Comparison of ENCODE assay signal across 17 cellular contexts in genomic region chr6:85462673-85463072, GRCh38. TPM values are rescaled to one million over a fixed set of nuclear protein-coding genes. Genes with fewer than 3 reads are reported as not detected.
A peak's percentile ranks its signal among the peaks of the same experiment; 100 is the strongest.
DNase-seq lines count a peak whose midpoint lies in the region; ATAC-seq and TF ChIP-seq lines count a peak whose summit lies in the region.
"Had no signal": no experiment of that assay in that cellular context is flagged by ENCODE, and none has a peak within 500 bp of the region (broad histone marks: within the 10 kb centered on the region; RNA-seq: fewer than 3 reads in every experiment).

No MANE protein-coding gene starts in this region.

- CTCF ChIA-PET in Calu3 (lab: Charles Lee) = interaction anchor here (0.9 to 2.6 kb wide), 2 partner anchors 58 to 102 kb away, joined by 3 to 7 read pairs; no protein-coding TSS in a partner anchor

- BruUV-seq in Calu3 (replicated peaks; lab: Mats Ljungman, UMichigan) = no TSS peak

- H2AFZ ChIP-seq in ACC112 (ENCODE audit: low read length, unreplicated experiment) = no peak overlapping the region

- no peak for DNase-seq in Calu3
- DNase-seq in activated T-helper 2 cell treated with anti-CD3 and anti-CD28 coated beads, Interferon-gamma antibody, Interleukin-2, Interleukin-4, amounts not matched to agents 10 μg/mL and 5 μg/mL and 100 μg/mL, durations not matched to agents 14 hours and 24 hours and 36 hours (ENCODE audit: low spot score) = no peak
- DNase-seq in medulla oblongata (ENCODE audit: extremely low spot score) = peak; percentile 42
- DNase-seq in DMS79 (lab: John Stamatoyannopoulos, UW) = no peak
- no peak for DNase-seq in AG08396 (ENCODE audit: low spot score)
- DNase-seq: effector memory CD4-positive, alpha-beta T cell; glutamatergic neuron; Karpas-422; kidney; NCI-H2029 treated with DMSO at 0.1 percent for 48 hours; NCI-H748 treated with DMSO at 0.1 percent for 48 hours; stimulated activated CD4-positive, alpha-beta T cell treated with anti-CD3 and anti-CD28 coated beads, Interleukin-4, amount 100 ng/mL, for 24 hours; stimulated activated naive CD4-positive, alpha-beta T cell had no signal

- intact Hi-C loops in Calu3 (cut with micrococcal nuclease; ENCODE audit: unreplicated experiment) = no loop called here
- intact Hi-C loops in activated T-helper 2 cell treated with anti-CD3 and anti-CD28 coated beads, Interferon-gamma antibody, Interleukin-2, Interleukin-4, amounts not matched to agents 10 μg/mL and 5 μg/mL and 100 μg/mL, durations not matched to agents 14 hours and 24 hours and 36 hours (cut with micrococcal nuclease) = no loop called here

- H3K4me1 ChIP-seq in ACC112 (ENCODE audit: control insufficient read depth, insufficient read depth, low read length, unreplicated experiment) = peaks cover 93% of the 10 kb centered on the region

- H3K9me3 Mint-ChIP-seq in Calu3 (ENCODE audit: low read depth, unreplicated experiment) = no peaks in the 10 kb centered on the region
- H3K9me3 Mint-ChIP-seq in activated T-helper 2 cell treated with anti-CD3 and anti-CD28 coated beads, Interferon-gamma antibody, Interleukin-2, Interleukin-4, amounts not matched to agents 10 μg/mL and 5 μg/mL and 100 μg/mL, durations not matched to agents 14 hours and 24 hours and 36 hours = no peaks in the 10 kb centered on the region

- H3K4me3 Mint-ChIP-seq in Calu3 (ENCODE audit: low read depth, unreplicated experiment) = no peak overlapping the region
- H3K4me3 Mint-ChIP-seq in activated T-helper 2 cell treated with anti-CD3 and anti-CD28 coated beads, Interferon-gamma antibody, Interleukin-2, Interleukin-4, amounts not matched to agents 10 μg/mL and 5 μg/mL and 100 μg/mL, durations not matched to agents 14 hours and 24 hours and 36 hours (ENCODE audit: low read depth) = no peak overlapping the region

- H3K4me1 Mint-ChIP-seq in Calu3 (ENCODE audit: low read depth, unreplicated experiment) = peaks cover 79% of the 10 kb centered on the region
- H3K4me1 Mint-ChIP-seq in activated T-helper 2 cell treated with anti-CD3 and anti-CD28 coated beads, Interferon-gamma antibody, Interleukin-2, Interleukin-4, amounts not matched to agents 10 μg/mL and 5 μg/mL and 100 μg/mL, durations not matched to agents 14 hours and 24 hours and 36 hours (ENCODE audit: low read depth) = peaks cover 81% of the 10 kb centered on the region

- H3K79me2 ChIP-seq in ACC112 (ENCODE audit: control insufficient read depth, insufficient read depth, low read length, unreplicated experiment) = peaks cover 66% of the 10 kb centered on the region

- H3K4me3 ChIP-seq in ACC112 (ENCODE audit: low read depth, low read length) = peak overlapping the region; percentile 16; the same call in 1 of the 2 replicates
- H3K4me3 ChIP-seq: right atrium auricular region had no signal

- H3K36me3 ChIP-seq in ACC112 (ENCODE audit: insufficient read depth, low read length) = peaks cover 15% of the 10 kb centered on the region
- H3K36me3 ChIP-seq: right atrium auricular region had no signal

- TF ChIP-seq CTCF in Calu3 (IDR thresholded peaks at IDR 0.05; ENCODE audit: unreplicated experiment) = no peak

- H3K27me3 Mint-ChIP-seq in Calu3 (ENCODE audit: unreplicated experiment) = no peaks in the 10 kb centered on the region
- no peaks in the 10 kb centered on the region for H3K27me3 Mint-ChIP-seq in activated T-helper 2 cell treated with anti-CD3 and anti-CD28 coated beads, Interferon-gamma antibody, Interleukin-2, Interleukin-4, amounts not matched to agents 10 μg/mL and 5 μg/mL and 100 μg/mL, durations not matched to agents 14 hours and 24 hours and 36 hours (ENCODE audit: low read depth)

- H3K36me3 Mint-ChIP-seq in Calu3 (ENCODE audit: insufficient read depth, unreplicated experiment) = peaks cover 21% of the 10 kb centered on the region
- H3K36me3 Mint-ChIP-seq in activated T-helper 2 cell treated with anti-CD3 and anti-CD28 coated beads, Interferon-gamma antibody, Interleukin-2, Interleukin-4, amounts not matched to agents 10 μg/mL and 5 μg/mL and 100 μg/mL, durations not matched to agents 14 hours and 24 hours and 36 hours (ENCODE audit: low read depth) = peaks cover 23% of the 10 kb centered on the region

- peak overlapping the region; percentile 87 for H3K27ac Mint-ChIP-seq in Calu3 (ENCODE audit: unreplicated experiment)
- peak overlapping the region; percentile 93 for H3K27ac Mint-ChIP-seq in activated T-helper 2 cell treated with anti-CD3 and anti-CD28 coated beads, Interferon-gamma antibody, Interleukin-2, Interleukin-4, amounts not matched to agents 10 μg/mL and 5 μg/mL and 100 μg/mL, durations not matched to agents 14 hours and 24 hours and 36 hours

- H3K27ac ChIP-seq in ACC112 (ENCODE audit: low read depth, low read length) = peak overlapping the region; percentile 100

- H3K27me3 ChIP-seq in ACC112 (ENCODE audit: insufficient read depth, low read length) = no peaks in the 10 kb centered on the region
- H3K27me3 ChIP-seq: right atrium auricular region had no signal

- no peak for ATAC-seq in HG03045 (IDR thresholded peaks at IDR 0.05; ENCODE audit: unreplicated experiment)
- ATAC-seq in HG03097 (IDR thresholded peaks at IDR 0.05; ENCODE audit: low FRiP score, unreplicated experiment) = no peak

RNA-seq across cellular contexts. Expression of gene NT5E, which starts 12.8 kb away (rescaled TPM):
- 52.8 and 76.5 TPM in 2 replicates for total RNA-seq in Calu3 (2022)
- 15.4 and 16.4 TPM in 2 replicates for total RNA-seq in activated T-helper 2 cell treated with anti-CD3 and anti-CD28 coated beads, Interferon-gamma antibody, Interleukin-2, Interleukin-4, amounts not matched to agents 10 μg/mL and 5 μg/mL and 100 μg/mL, durations not matched to agents 14 hours and 24 hours and 36 hours
